In the genomic region with DNA sequence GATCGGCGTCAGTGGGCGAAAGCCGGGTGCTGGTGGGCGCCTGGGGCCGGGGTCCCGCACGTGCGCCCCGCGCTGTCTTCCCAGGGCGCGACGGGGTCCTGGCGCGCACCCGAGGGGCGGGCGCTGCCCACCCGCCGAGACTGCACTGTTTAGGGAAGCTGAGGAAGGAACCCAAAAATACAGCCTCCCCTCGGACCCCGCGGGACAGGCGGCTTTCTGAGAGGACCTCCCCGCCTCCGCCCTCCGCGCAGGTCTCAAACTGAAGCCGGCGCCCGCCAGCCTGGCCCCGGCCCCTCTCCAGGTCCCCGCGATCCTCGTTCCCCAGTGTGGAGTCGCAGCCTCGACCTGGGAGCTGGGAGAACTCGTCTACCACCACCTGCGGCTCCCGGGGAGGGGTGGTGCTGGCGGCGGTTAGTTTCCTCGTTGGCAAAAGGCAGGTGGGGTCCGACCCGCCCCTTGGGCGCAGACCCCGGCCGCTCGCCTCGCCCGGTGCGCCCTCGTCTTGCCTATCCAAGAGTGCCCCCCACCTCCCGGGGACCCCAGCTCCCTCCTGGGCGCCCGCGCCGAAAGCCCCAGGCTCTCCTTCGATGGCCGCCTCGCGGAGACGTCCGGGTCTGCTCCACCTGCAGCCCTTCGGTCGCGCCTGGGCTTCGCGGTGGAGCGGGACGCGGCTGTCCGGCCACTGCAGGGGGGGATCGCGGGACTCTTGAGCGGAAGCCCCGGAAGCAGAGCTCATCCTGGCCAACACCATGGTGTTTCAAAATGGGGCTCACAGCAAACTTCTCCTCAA, we compare ENCODE assay signal across 8 cellular contexts. TPM values are rescaled to one million over a fixed set of nuclear protein-coding genes. Genes with fewer than 3 reads are reported as not detected.
A peak's percentile ranks its signal among the peaks of the same experiment; 100 is the strongest.
DNase-seq lines count a peak whose midpoint lies in the region; ATAC-seq and TF ChIP-seq lines count a peak whose summit lies in the region.

No MANE protein-coding gene starts in this region.

- H3K27ac Mint-ChIP-seq in type B pancreatic cell: peak overlapping the region; percentile 67

- intact Hi-C loops in mammary epithelial cell (cut with micrococcal nuclease): loop anchor here (1.0 to 5.0 kb wide), 6 partner anchors 35 to 235 kb away; no protein-coding TSS in a partner anchor

- H3K36me3 ChIP-seq in mammary epithelial cell (ENCODE audit: insufficient read depth, low read length): peaks cover 14% of the 10 kb centered on the region

- peak overlapping the region; percentile 62 to 83 (median 67) for H3K4me3 ChIP-seq in mammary epithelial cell (replicated peaks in 1 of 3; ENCODE audit: insufficient read depth in 1 of 3, low read depth in 2 of 3, low read length in 3 of 3)

- peaks cover 47% of the 10 kb centered on the region for H3K4me1 ChIP-seq in mammary epithelial cell (ENCODE audit: insufficient read depth, low read length)

- peaks cover 33% of the 10 kb centered on the region for H3K27me3 Mint-ChIP-seq in type B pancreatic cell

- no peaks in the 10 kb centered on the region for H3K27me3 ChIP-seq in mammary epithelial cell (ENCODE audit: insufficient read depth, low read length)

- peaks cover under 1% of the 10 kb centered on the region for H4K20me1 ChIP-seq in mammary epithelial cell (ENCODE audit: insufficient read depth, low read length)

- H3K36me3 Mint-ChIP-seq in type B pancreatic cell: peaks cover 10% of the 10 kb centered on the region

- CTCF ChIA-PET in mammary epithelial cell (lab: Charles Lee; ENCODE audit: low non-redundant PET): no interaction called here

- BruUV-seq in mammary epithelial cell (replicated peaks; lab: Mats Ljungman, UMichigan): TSS peak; percentile 69

- dilution Hi-C loops in mammary epithelial cell (cut with HindIII; ENCODE audit: low sequenced_read_pairs): loop anchor here (5.0 kb wide), 3 partner anchors 47 to 188 kb away; no protein-coding TSS in a partner anchor

- peak overlapping the region; percentile 93 for H3K9ac ChIP-seq in mammary epithelial cell (ENCODE audit: insufficient read depth, low read length)

- 3% methylated on average over 20 of the region's 78 CpGs for WGBS in mammary epithelial cell (ENCODE audit: low coverage, missing lambda C conversion rate)

- peaks cover 67% of the 10 kb centered on the region for H3K79me2 ChIP-seq in mammary epithelial cell (ENCODE audit: insufficient read depth, low read length)

- H3K9me3 ChIP-seq in mammary epithelial cell (replicated peaks; ENCODE audit: insufficient read depth, low read length): no peaks in the 10 kb centered on the region

- H3K27ac ChIP-seq in mammary epithelial cell (ENCODE audit: insufficient read depth, low read depth, low read length): peak overlapping the region; percentile 85

- H2AFZ ChIP-seq in mammary epithelial cell (ENCODE audit: low read depth, low read length): no peak overlapping the region

- peaks cover 24% of the 10 kb centered on the region for H3K4me1 Mint-ChIP-seq in type B pancreatic cell (ENCODE audit: unreplicated experiment)

- DNase-seq in DMS 273 (lab: John Stamatoyannopoulos, UW; ENCODE audit: unreplicated experiment): peak; percentile 58
- DNase-seq in DMS 273 treated with DMSO at 0.1 percent for 48 hours (lab: John Stamatoyannopoulos, UW): no peak
- peak; percentile 27 for DNase-seq in mammary epithelial cell
- DNase-seq in left lobe of liver (ENCODE audit: low spot score): no peak
- no peak for DNase-seq in type B pancreatic cell (ENCODE audit: extremely low spot score, unreplicated experiment)
- no peak for DNase-seq in GM10266 (ENCODE audit: extremely low spot score)

- H3K4me2 ChIP-seq in mammary epithelial cell (ENCODE audit: insufficient read depth, low read depth, low read length): peak overlapping the region; percentile 66

- TF ChIP-seq CTCF in mammary epithelial cell (conservative IDR thresholded peaks at IDR 0.05 in 1 of 2, IDR thresholded peaks at IDR 0.05 in 1 of 2; ENCODE audit: extremely low read depth in 1 of 2, insufficient read depth in 1 of 2, low read depth in 1 of 2, low read length in 2 of 2): peak in 1 of 2 donors; percentile 13
- peak; percentile 25 for TF ChIP-seq CTCF in type B pancreatic cell (conservative IDR thresholded peaks at IDR 0.05)
- no peak for TF ChIP-seq CTCF in GM10266 (IDR thresholded peaks at IDR 0.05; ENCODE audit: control insufficient read depth, insufficient read depth, low read depth, missing control alignments)

- H3K9me3 Mint-ChIP-seq in type B pancreatic cell: no peaks in the 10 kb centered on the region

- in situ Hi-C loops in mammary epithelial cell (cut with MboI; ENCODE audit: low sequenced_read_pairs in 2 of 2): no loop called here

- peak overlapping the region; percentile 90 for H3K4me3 Mint-ChIP-seq in type B pancreatic cell

- ATAC-seq in left lobe of liver: peak; percentile 13
- ATAC-seq in GM19455 (IDR thresholded peaks at IDR 0.05; ENCODE audit: unreplicated experiment): no peak
- ATAC-seq in HG03135 (IDR thresholded peaks at IDR 0.05; ENCODE audit: unreplicated experiment): no peak

RNA-seq across cellular contexts. Expression of gene EGFR, which starts 1.1 kb away (rescaled TPM):
- 100 to 1,000 TPM; 304 to 534 TPM for total RNA-seq in mammary epithelial cell
- 169 TPM for polyA plus RNA-seq in mammary epithelial cell
- 379 TPM for polyA minus RNA-seq in mammary epithelial cell
- 90.5 TPM for total RNA-seq in left lobe of liver
- total RNA-seq in type B pancreatic cell (ENCODE audit: low replicate concordance): 44.6 and 56.5 TPM in 2 replicates

Comparison
In these comparisons a context has a peak if more than half of its experiments do, and no peak if none do; other contexts are left out.
1. DNase-seq: peak in DMS 273 (single experiment) and mammary epithelial cell (single experiment); none in DMS 273 treated with DMSO at 0.1 percent for 48 hours (single experiment), left lobe of liver (single experiment), type B pancreatic cell (single experiment) and GM10266 (single experiment).